In genomic region chr3:43185256-43185655, GRCh38 we compare ENCODE assay signal across 24 cellular contexts.
"Had no signal": no experiment of that assay in that cellular context is flagged by ENCODE, and none has a peak within 500 bp of the region (broad histone marks: within the 10 kb centered on the region; RNA-seq: fewer than 3 reads in every experiment).

No MANE protein-coding gene starts in this region.

- H3K27me3 ChIP-seq: adrenal gland, Peyer's patch had no signal

- H3K9me3 ChIP-seq: adrenal gland, Peyer's patch had no signal

- H3K36me3 ChIP-seq: adrenal gland, Peyer's patch had no signal

- H3K27me3 Mint-ChIP-seq: T-helper 17 cell had no signal

- ATAC-seq: activated CD8-positive, alpha-beta T cell treated with anti-CD3 and anti-CD28 coated beads, Interleukin-2, amount 10 ng/mL, durations not matched to agents 7 days and 5 days; T-helper 17 cell; WTC11 had no signal

- H3K27ac ChIP-seq: Peyer's patch, RWPE1 had no signal

- H3K4me3 Mint-ChIP-seq: activated CD8-positive, alpha-beta T cell treated with anti-CD3 and anti-CD28 coated beads, Interleukin-2, amount 10 ng/mL, durations not matched to agents 7 days and 5 days; activated naive CD8-positive, alpha-beta T cell treated with anti-CD3 and anti-CD28 coated beads, Interleukin-2, amount 10 ng/mL, durations not matched to agents 7 days and 5 days; T-helper 17 cell; WTC11 had no signal

- H3K4me3 ChIP-seq: adrenal gland, Peyer's patch had no signal

- DNase-seq: activated CD4-positive, alpha-beta T cell treated with anti-CD3 and anti-CD28 coated beads for 48 hours; activated CD4-positive, alpha-beta T cell treated with anti-CD3 and anti-CD28 coated beads, Interleukin-2, amount 50 U/mL, for 4 hours; activated CD4-positive, CD25-positive, alpha-beta regulatory T cell treated with anti-CD3 and anti-CD28 coated beads, Interleukin-2, amount 50 U/mL, for 72 hours; activated CD8-positive, alpha-beta memory T cell treated with anti-CD3 and anti-CD28 coated beads, Interleukin-2, amount 50 U/mL, for 48 hours; activated CD8-positive, alpha-beta T cell treated with anti-CD3 and anti-CD28 coated beads, Interleukin-2, amount 10 ng/mL, durations not matched to agents 7 days and 5 days; activated naive CD4-positive, alpha-beta T cell treated with anti-CD3 and anti-CD28 coated beads, Interleukin-2, amount 50 U/mL, for 16 hours; activated naive CD8-positive, alpha-beta T cell treated with anti-CD3 and anti-CD28 coated beads, Interleukin-2, amount 10 ng/mL, durations not matched to agents 7 days and 5 days; activated T-cell treated with anti-CD3 and anti-CD28 coated beads, Interleukin-2, amount 50 U/mL, for 1 hour; anterior cingulate cortex; caudate nucleus; NCI-H1048; NCI-H146; NCI-H1930; NCI-H2171; NCI-H2227 treated with DMSO at 0.1 percent for 48 hours; NCI-H526 treated with DMSO at 0.1 percent for 48 hours; NCI-H82; Peyer's patch; SHP77; T-helper 17 cell; T-helper 9 cell had no signal

- H3K27ac Mint-ChIP-seq: activated CD8-positive, alpha-beta T cell treated with anti-CD3 and anti-CD28 coated beads, Interleukin-2, amount 10 ng/mL, durations not matched to agents 7 days and 5 days; activated naive CD8-positive, alpha-beta T cell treated with anti-CD3 and anti-CD28 coated beads, Interleukin-2, amount 10 ng/mL, durations not matched to agents 7 days and 5 days; WTC11 had no signal

- H3K36me3 Mint-ChIP-seq: WTC11 had no signal
